11 cellular contexts compared by ENCODE assay signal in genomic region chr5:80034962-80035821, GRCh38. TPM values are rescaled to one million over a fixed set of nuclear protein-coding genes. Genes with fewer than 3 reads are reported as not detected.
DNase-seq lines count a peak whose midpoint lies in the region; ATAC-seq, FAIRE-seq and TF ChIP-seq lines count a peak whose summit lies in the region.
"Had no signal": no experiment of that assay in that cellular context is flagged by ENCODE, and none has a peak within 500 bp of the region (broad histone marks: within the 10 kb centered on the region; RNA-seq: fewer than 3 reads in every experiment).

TSS of gene THBS4 (plus strand) at chr5:80035348. CDS start at chr5:80035538, 190 bp downstream.

- H3K27ac Mint-ChIP-seq in nephron = no peak within 1 kb of the TSS

- H4K20me1 ChIP-seq in H1 (replicated peaks in 1 of 2; ENCODE audit: control insufficient read depth in 1 of 2, insufficient read depth in 2 of 2, low read length in 2 of 2) = no peaks in the 10 kb centered on the region

- H3K79me2 ChIP-seq in H1 (ENCODE audit: control insufficient read depth in 1 of 2, insufficient read depth in 2 of 2, low read length in 2 of 2) = no peaks in the 10 kb centered on the region

- no peak within 1 kb of the TSS for H3K4ac ChIP-seq in H1 (replicated peaks; ENCODE audit: insufficient read length, low read depth, low read length)

- POLR2A ChIA-PET in H1 (lab: Charles Lee; ENCODE audit: partially characterized antibody) = interaction anchor here (1.2 to 1.5 kb wide), 2 partner anchors 10 to 521 kb away, joined by 3 read pairs; partner anchors contain the start of gene HOMER1

- TF ChIP-seq RAD21 in H1 (IDR thresholded peaks at IDR 0.05 in 1 of 2, conservative IDR thresholded peaks at IDR 0.05 in 1 of 2; ENCODE audit: low read depth in 2 of 2, low read length in 2 of 2) = no peak; a peak in 1 of 4 replicates

- H3K36me3 Mint-ChIP-seq in nephron (ENCODE audit: low read depth) = no peaks in the 10 kb centered on the region

- no peak within 1 kb of the TSS for H3K14ac ChIP-seq in H1 (ENCODE audit: insufficient read length)

- H2BK15ac ChIP-seq in H1 (ENCODE audit: low read length) = no peak within 1 kb of the TSS

- ATAC-seq in HG03521 (IDR thresholded peaks at IDR 0.05; ENCODE audit: unreplicated experiment) (no peak), left lobe of liver (no peak), GM18520 (IDR thresholded peaks at IDR 0.05; ENCODE audit: unreplicated experiment) (no peak)

- H3K4me3 ChIP-seq in H1 (ENCODE audit: extremely low read depth in 1 of 4, insufficient read depth in 2 of 4, low read depth in 3 of 4, low read length in 4 of 4) = peak within 1 kb of the TSS; percentile 80 to 92 (median 83)

- H4K91ac ChIP-seq in H1 (replicated peaks; ENCODE audit: insufficient read length, low read length) = peak within 1 kb of the TSS; percentile 41

- peak; percentile 25 for DNase-seq in AG20443 (ENCODE audit: low spot score)
- DNase-seq in HuH-7.5 (ENCODE audit: low spot score) = peak; percentile 50
- peak in 1 of 2 experiments; percentile 77 for DNase-seq in H1 (ENCODE audit: low read depth in 1 of 2, low spot score in 2 of 2)
- DNase-seq in NAMALWA (ENCODE audit: low spot score) = no peak
- no peak for DNase-seq in left lobe of liver (ENCODE audit: low spot score)
- DNase-seq: DMS79 treated with DMSO at 0.1 percent for 48 hours, NCI-H187 treated with DMSO at 0.1 percent for 48 hours had no signal

- H3K4me3 Mint-ChIP-seq in nephron = peak within 1 kb of the TSS; percentile 78 to 82 (median 79)

- 11% methylated on average over 11 of the region's 76 CpGs; no CpG with 5 or more reads in 1 of the 2 experiments for WGBS in H1 (ENCODE audit: extremely low coverage in 1 of 2, insufficient coverage in 1 of 2, insufficient read length in 1 of 2, insufficient replicate concordance in 2 of 2, low coverage in 1 of 2, low lambda C conversion rate in 2 of 2, missing lambda C conversion rate in 1 of 2), 2 experiments

- H3K79me1 ChIP-seq in H1 (ENCODE audit: low read depth, low read length) = no peaks in the 10 kb centered on the region

- peak within 1 kb of the TSS; percentile 94 to 97 for H3K4me2 ChIP-seq in H1 (ENCODE audit: insufficient read depth in 1 of 2, low read depth in 2 of 2, low read length in 2 of 2)

- no peaks in the 10 kb centered on the region for H3K9me3 Mint-ChIP-seq in nephron

- H3K4me1 ChIP-seq in H1 (replicated peaks in 1 of 4; ENCODE audit: control insufficient read depth in 3 of 4, insufficient read depth in 4 of 4, low read length in 3 of 4) = peaks cover 0 to 3% (median 1%) of the 10 kb centered on the region in 4 experiments; a peak in 3 of 7 replicates

- peak within 1 kb of the TSS; percentile 99 for H2AFZ ChIP-seq in H1 (ENCODE audit: low read length)

- TF ChIP-seq CTCF in H1 (IDR thresholded peaks at IDR 0.05; ENCODE audit: control extremely low read depth in 1 of 3, insufficient read depth in 1 of 3, low read depth in 1 of 3, low read length in 3 of 3) (0 out of 4 replicates have a peak, but pooled peaks of 1 of the 3 experiments have one; percentile 0), nephron (IDR thresholded peaks at IDR 0.05; ENCODE audit: unreplicated experiment in 3 of 3) (no peak)

- no peak for FAIRE-seq in H1 (lab: Jason Lieb, UNC)

- no peak within 1 kb of the TSS for H2BK20ac ChIP-seq in H1 (ENCODE audit: low read length)

- no peak within 1 kb of the TSS for H3K23ac ChIP-seq in H1 (ENCODE audit: insufficient read length)

- peaks cover 59% of the 10 kb centered on the region for H3K27me3 Mint-ChIP-seq in nephron (ENCODE audit: low read depth)

- H2BK120ac ChIP-seq in H1 (replicated peaks; ENCODE audit: low read depth, low read length) = no peak within 1 kb of the TSS

- no peak within 1 kb of the TSS for H2AK5ac ChIP-seq in H1 (ENCODE audit: low read depth, low read length)

- H3K18ac ChIP-seq in H1 (ENCODE audit: extremely low read depth, low read length) = peak within 1 kb of the TSS; percentile 26

- TF ChIP-seq EP300 in H1 (IDR thresholded peaks at IDR 0.05; ENCODE audit: borderline replicate concordance in 1 of 2, low read depth in 2 of 2, low read length in 2 of 2) = no peak

- no peaks in the 10 kb centered on the region for H3K9me3 ChIP-seq in H1 (ENCODE audit: insufficient read depth in 2 of 2, low read depth in 1 of 2, low read length in 1 of 2)

- peak within 1 kb of the TSS; percentile 36 to 75 (median 54); a peak in 5 of 7 replicates for H3K9ac ChIP-seq in H1 (replicated peaks in 1 of 4; ENCODE audit: extremely low read depth in 1 of 4, low read depth in 3 of 4, low read length in 3 of 4)

- H4K8ac ChIP-seq in H1 (ENCODE audit: extremely low read depth, insufficient read depth, low read length) = peak within 1 kb of the TSS; percentile 42

- peaks cover 4 to 32% (median 21%) of the 10 kb centered on the region in 4 experiments; a peak in 6 of 7 replicates for H3K27me3 ChIP-seq in H1 (replicated peaks in 1 of 4; ENCODE audit: control insufficient read depth in 3 of 4, extremely low read depth in 1 of 4, insufficient read depth in 3 of 4, low read length in 3 of 4)

- no peak within 1 kb of the TSS for H2BK12ac ChIP-seq in H1 (ENCODE audit: low read depth, low read length)

- no peaks in the 10 kb centered on the region for H3K4me1 Mint-ChIP-seq in nephron

- no peaks in the 10 kb centered on the region; the same call in 1 of the 2 replicates for H3K23me2 ChIP-seq in H1 (ENCODE audit: low read depth, low read length)

- CTCF ChIA-PET in H1 (lab: Charles Lee; ENCODE audit: partially characterized antibody) = interaction anchor here (0.9 to 1.7 kb wide), 5 partner anchors 9 to 110 kb away, joined by 3 to 7 read pairs (median 3); no protein-coding TSS in a partner anchor

- no peak within 1 kb of the TSS for H2BK5ac ChIP-seq in H1 (ENCODE audit: low read depth, low read length)

- no peak within 1 kb of the TSS for H3K27ac ChIP-seq in H1 (ENCODE audit: low read depth, low read length)
- H3K27ac ChIP-seq: epithelial cell of prostate had no signal

- TF ChIP-seq POLR2A in H1 (IDR thresholded peaks at IDR 0.05; ENCODE audit: control extremely low read depth in 1 of 2, low read depth in 2 of 2, low read length in 2 of 2) = no peak

- H3K56ac ChIP-seq in H1 (replicated peaks; ENCODE audit: insufficient read length, low read depth, low read length) = no peak within 1 kb of the TSS

- no peak within 1 kb of the TSS for H4K5ac ChIP-seq in H1 (ENCODE audit: insufficient read length, low read depth, low read length)

- no peaks in the 10 kb centered on the region for H3K36me3 ChIP-seq in H1 (ENCODE audit: control insufficient read depth in 2 of 4, insufficient read depth in 4 of 4, low read length in 3 of 4)

TF ChIP-seq in H1, 55 proteins besides CTCF, POLR2A, EP300 and RAD21:
- TF ChIP-seq SUZ12 (IDR thresholded peaks at IDR 0.05; ENCODE audit: low read length) (peak; percentile 41), ATF2 (IDR thresholded peaks at IDR 0.05; ENCODE audit: low read length) (no peak), TCF12 (IDR thresholded peaks at IDR 0.05; ENCODE audit: low read depth, low read length) (0 out of 2 replicates have a peak, but pooled peaks have one; percentile 43), EGR1 (IDR thresholded peaks at IDR 0.05; ENCODE audit: borderline replicate concordance, low read depth, low read length) (no peak), EZH2 (IDR thresholded peaks at IDR 0.05; ENCODE audit: low read depth, low read length, severe bottlenecking) (no peak), TAF1 (IDR thresholded peaks at IDR 0.05; ENCODE audit: low read depth, low read length) (peak; percentile 53; the same call in 1 of the 2 replicates), KDM4A (IDR thresholded peaks at IDR 0.05; ENCODE audit: low read depth, low read length, severe bottlenecking) (peak; percentile 82), MAX (IDR thresholded peaks at IDR 0.05) (no peak), ASH2L (IDR thresholded peaks at IDR 0.05; ENCODE audit: low read length) (peak; percentile 82), PHF8 (conservative IDR thresholded peaks at IDR 0.05; ENCODE audit: low read depth, low read length) (peak; percentile 47; the same call in 1 of the 2 replicates), RBBP5 (IDR thresholded peaks at IDR 0.05; ENCODE audit: borderline replicate concordance, low read depth, low read length) (peak; percentile 70; the same call in 1 of the 2 replicates)
TF ChIP-seq in H1: peak in this region for 7.

RNA-seq across cellular contexts. Expression of gene THBS4, which starts in this region (rescaled TPM):
- 12.8 and 14.2 TPM in 2 replicates for total RNA-seq in H1 (2021; fragmentation: NEBNext Ultra II Directional; extraction: Animal tissue kit (Norgen Biotek cat#: 25700))
- 25.4 and 27.5 TPM in 2 replicates for polyA plus RNA-seq in H1 (2011; rRNA removed)
- polyA plus RNA-seq in H1 (2011; cell fraction: cytosol; rRNA removed) = 21.2 TPM
- polyA plus RNA-seq in H1 (2011; cell fraction: nucleus; rRNA removed) = 30.7 TPM
- polyA plus RNA-seq in H1 (2012, experiment 1 of 2) = 16.3 to 23.8 TPM (median 21.8 TPM) in 4 replicates
- polyA plus RNA-seq in H1 (2012, experiment 2 of 2) = 14.9 TPM
- 17.9 TPM for polyA plus RNA-seq in H1 (2013, experiment 1 of 2)
- polyA plus RNA-seq in H1 (2013, experiment 2 of 2) = 17.8 TPM
- 20.4 and 24.9 TPM in 2 replicates for polyA minus RNA-seq in H1 (2011; rRNA and poly(A)+ RNA removed)
- polyA minus RNA-seq in H1 (2011; cell fraction: cytosol; rRNA and poly(A)+ RNA removed) = 11.2 TPM
- polyA minus RNA-seq in H1 (2011; cell fraction: nucleus; rRNA and poly(A)+ RNA removed) = 9.0 TPM
- total RNA-seq in left lobe of liver = 0.23 TPM

Comparison
In these comparisons a context has a peak if more than half of its experiments do, and no peak if none do; other contexts are left out.
1. RNA of gene THBS4 (total RNA-seq): 12.8 to 14.2 TPM in H1; 0.23 TPM in left lobe of liver (single experiment); every median in the first group is over 10 times any median in the second.
2. DNase-seq: peak in AG20443 (single experiment) and HuH-7.5 (single experiment); none in NAMALWA (single experiment) and left lobe of liver (single experiment).